8 cellular contexts compared by ENCODE assay signal in genomic region chr13:33205804-33206221, GRCh38.
DNase-seq lines count a peak whose midpoint lies in the region; ATAC-seq and TF ChIP-seq lines count a peak whose summit lies in the region.

No MANE protein-coding gene starts in this region.

- H3K79me2 ChIP-seq in parathyroid adenoma = peaks cover 2% of the 10 kb centered on the region

- ATAC-seq in GM18520 (IDR thresholded peaks at IDR 0.05; ENCODE audit: unreplicated experiment) (peak; percentile 40), HG02973 (IDR thresholded peaks at IDR 0.05; ENCODE audit: unreplicated experiment) (peak; percentile 47)

- no peak overlapping the region for H3K27ac Mint-ChIP-seq in immature natural killer cell

- peaks cover 5 to 18% of the 10 kb centered on the region in 2 donors for H3K4me1 Mint-ChIP-seq in immature natural killer cell

- H3K4me1 ChIP-seq in parathyroid adenoma = peaks cover 21% of the 10 kb centered on the region

- H3K4me3 ChIP-seq in astrocyte of the spinal cord (ENCODE audit: low read depth, low read length) (peak overlapping the region; percentile 42), parathyroid adenoma (ENCODE audit: low read depth, low read length) (no peak overlapping the region)

- no peaks in the 10 kb centered on the region for H3K36me3 Mint-ChIP-seq in immature natural killer cell

- no peak for TF ChIP-seq CTCF in astrocyte of the spinal cord (IDR thresholded peaks at IDR 0.05; ENCODE audit: low read depth, low read length)
- no peak for TF ChIP-seq CTCF in parathyroid adenoma (IDR thresholded peaks at IDR 0.05)

- no peak overlapping the region for H3K9ac ChIP-seq in parathyroid adenoma

- H3K27me3 Mint-ChIP-seq in immature natural killer cell (ENCODE audit: low read depth in 3 of 3) = peaks cover 2 to 10% (median 3%) of the 10 kb centered on the region in 3 donors

- no peaks in the 10 kb centered on the region for H3K9me3 ChIP-seq in parathyroid adenoma (ENCODE audit: control insufficient read depth, low read length)

- H3K9me3 Mint-ChIP-seq in immature natural killer cell = no peaks in the 10 kb centered on the region

- H3K27ac ChIP-seq in parathyroid adenoma = peak overlapping the region; percentile 67

- DNase-seq in astrocyte of the spinal cord (ENCODE audit: low read depth, low spot score) = peak; percentile 74
- no peak for DNase-seq in NK-92 treated with Interleukin-12 subunit alpha and Interleukin-12 subunit beta, amount 100 ng/mL, for 24 hours (lab: John Stamatoyannopoulos, UW)
- DNase-seq in immature natural killer cell = no peak
- DNase-seq in SW 1271 (lab: John Stamatoyannopoulos, UW) = no peak
- no peak for DNase-seq in NCI-H345 treated with DMSO at 0.1 percent for 48 hours (lab: John Stamatoyannopoulos, UW; ENCODE audit: unreplicated experiment)

- no peaks in the 10 kb centered on the region for H3K36me3 ChIP-seq in parathyroid adenoma (ENCODE audit: control insufficient read depth, insufficient read depth, low read length)

- peak overlapping the region; percentile 11 for H2AFZ ChIP-seq in parathyroid adenoma

- in situ Hi-C loops in astrocyte of the spinal cord (cut with HindIII; ENCODE audit: low sequenced_read_pairs) = no loop called here

- H3K27me3 ChIP-seq in parathyroid adenoma (ENCODE audit: control insufficient read depth, insufficient read depth, low read length) = no peaks in the 10 kb centered on the region

- H3K4me3 Mint-ChIP-seq in immature natural killer cell = peak overlapping the region in 1 of 5 donors; percentile 28

- H3K4me2 ChIP-seq in parathyroid adenoma (ENCODE audit: low read length) = peak overlapping the region; percentile 22
